ENCODE assay signal across 13 cellular contexts in the genomic region with DNA sequence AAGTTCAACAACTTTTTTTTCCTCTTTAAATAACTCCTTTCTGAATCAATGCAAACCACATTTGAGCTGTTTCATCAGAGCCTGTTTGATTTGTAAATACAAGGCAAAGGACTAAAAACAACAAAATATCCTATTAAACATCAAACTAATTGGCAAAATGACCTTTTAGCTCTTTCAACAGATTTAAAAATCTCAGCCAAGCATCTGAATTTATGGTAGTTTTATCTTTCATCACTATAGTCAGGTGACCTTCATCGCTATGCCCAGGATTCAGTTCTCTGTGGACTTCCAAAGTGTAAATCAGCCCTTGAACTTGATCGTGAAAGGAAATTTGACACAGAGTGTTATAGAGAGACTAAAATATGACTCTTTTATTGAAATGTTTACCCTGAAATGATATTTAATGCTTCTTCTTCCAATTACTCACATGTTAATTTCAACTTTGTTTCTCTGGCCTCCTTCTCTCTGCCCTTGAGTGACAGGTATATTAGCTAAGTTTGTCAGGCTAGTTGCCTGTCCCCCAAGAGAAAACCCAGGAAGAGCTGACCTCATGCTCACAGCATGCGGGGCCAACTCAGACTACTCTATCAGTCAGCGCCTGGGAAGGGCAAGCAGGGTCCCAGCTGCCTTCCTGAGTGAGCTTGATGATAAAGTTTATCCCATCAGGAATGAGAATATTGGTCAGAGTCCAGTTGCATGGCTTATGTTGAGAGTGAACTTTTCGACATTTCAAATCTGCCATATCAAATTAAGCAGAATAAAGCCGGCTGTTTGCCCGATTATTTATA.
DNase-seq lines count a peak whose midpoint lies in the region; ATAC-seq and TF ChIP-seq lines count a peak whose summit lies in the region.
"Had no signal": no experiment of that assay in that cellular context is flagged by ENCODE, and none has a peak within 500 bp of the region (broad histone marks: within the 10 kb centered on the region; RNA-seq: fewer than 3 reads in every experiment).

No MANE protein-coding gene starts in this region.

- no peak for ATAC-seq in HG02759 (IDR thresholded peaks at IDR 0.05; ENCODE audit: unreplicated experiment)
- no peak for ATAC-seq in GM19395 (IDR thresholded peaks at IDR 0.05; ENCODE audit: unreplicated experiment)
- ATAC-seq: gastroesophageal sphincter had no signal

- no peak for TF ChIP-seq CTCF in retinal pigment epithelial cell (conservative IDR thresholded peaks at IDR 0.05; ENCODE audit: low read depth, low read length)

- peak; percentile 39 for DNase-seq in LHCN-M2 (ENCODE audit: low read depth)
- peak; percentile 82 for DNase-seq in dermis blood vessel endothelial cell
- peak; percentile 89 for DNase-seq in islet precursor cell
- peak; percentile 96 for DNase-seq in retinal pigment epithelial cell (ENCODE audit: low read depth)
- DNase-seq in 8988T: no peak
- no peak for DNase-seq in GDM1 (lab: John Stamatoyannopoulos, UW)
- DNase-seq: activated naive CD4-positive, alpha-beta T cell treated with Interleukin-2 at 50 U/mL for 16 hours; C1 segment of cervical spinal cord; NCI-H1694 treated with DMSO at 0.1 percent for 48 hours; stomach had no signal

- H3K4me3 ChIP-seq in retinal pigment epithelial cell (ENCODE audit: low read length): no peak overlapping the region
- H3K4me3 ChIP-seq: gastroesophageal sphincter, stomach had no signal

Comparison
In these comparisons a context has a peak if more than half of its experiments do, and no peak if none do; other contexts are left out.
1. DNase-seq: peak in LHCN-M2 (single experiment), dermis blood vessel endothelial cell (single experiment), islet precursor cell (single experiment) and retinal pigment epithelial cell (single experiment); none in 8988T (single experiment) and GDM1 (single experiment).